8 cellular contexts compared by ENCODE assay signal in genomic region chr4:24584175-24584850, GRCh38. TPM values are rescaled to one million over a fixed set of nuclear protein-coding genes. Genes with fewer than 3 reads are reported as not detected.
DNase-seq lines count a peak whose midpoint lies in the region; ATAC-seq and TF ChIP-seq lines count a peak whose summit lies in the region.

Gene DHX15, minus strand, starts transcription at chr4:24584554. Its CDS starts 161 bp downstream, at chr4:24584393.

- no peak for TF ChIP-seq CTCF in DND-41 (IDR thresholded peaks at IDR 0.05; ENCODE audit: borderline replicate concordance, extremely low read depth, low read length, poor library complexity, severe bottlenecking)
- peak in 3 of 6 experiments; percentile 4 to 13 (median 6) for TF ChIP-seq CTCF in esophagus squamous epithelium (IDR thresholded peaks at IDR 0.05)

- WGBS in esophagus squamous epithelium, 2 donors = 1 to 2% methylated on average over 13 to 22 of the region's 54 CpGs

- H3K27ac ChIP-seq in DND-41 (ENCODE audit: low read length) (peak within 1 kb of the TSS; percentile 98), Karpas-422 (ENCODE audit: low read length) (peak within 1 kb of the TSS; percentile 82), esophagus squamous epithelium (peak within 1 kb of the TSS; percentile 99)

- H3K9ac ChIP-seq in DND-41 (ENCODE audit: low read depth, low read length) = peak within 1 kb of the TSS; percentile 100
- peak within 1 kb of the TSS; percentile 100 for H3K9ac ChIP-seq in Karpas-422 (ENCODE audit: low read length)

- peaks cover 25% of the 10 kb centered on the region for H3K4me1 Mint-ChIP-seq in activated T-helper 1 cell treated with anti-CD3 and anti-CD28 coated beads, Interleukin-12 subunit alpha, Interleukin-12 subunit beta, Interleukin-2, Interleukin-4 antibody, amounts not matched to agents 30 ng/mL and 10 ng/mL and 1 ng/mL, durations not matched to agents 14 hours and 24 hours and 36 hours (ENCODE audit: low read depth)

- H3K27ac Mint-ChIP-seq in activated T-helper 1 cell treated with anti-CD3 and anti-CD28 coated beads, Interleukin-12 subunit alpha, Interleukin-12 subunit beta, Interleukin-2, Interleukin-4 antibody, amounts not matched to agents 30 ng/mL and 10 ng/mL and 1 ng/mL, durations not matched to agents 14 hours and 24 hours and 36 hours = peak within 1 kb of the TSS; percentile 100

- peak within 1 kb of the TSS; percentile 100 for H3K4me3 Mint-ChIP-seq in activated T-helper 1 cell treated with anti-CD3 and anti-CD28 coated beads, Interleukin-12 subunit alpha, Interleukin-12 subunit beta, Interleukin-2, Interleukin-4 antibody, amounts not matched to agents 30 ng/mL and 10 ng/mL and 1 ng/mL, durations not matched to agents 14 hours and 24 hours and 36 hours

- H3K36me3 ChIP-seq in DND-41 (ENCODE audit: insufficient read depth, low read length) = peaks cover 37% of the 10 kb centered on the region
- H3K36me3 ChIP-seq in Karpas-422 (ENCODE audit: insufficient read depth, low read length) = peaks cover 24% of the 10 kb centered on the region
- peaks cover 0 to 18% (median 3%) of the 10 kb centered on the region in 3 donors for H3K36me3 ChIP-seq in esophagus squamous epithelium

- peaks cover 43% of the 10 kb centered on the region for H3K4me1 ChIP-seq in DND-41 (ENCODE audit: insufficient read depth, low read length)
- peaks cover 44% of the 10 kb centered on the region for H3K4me1 ChIP-seq in Karpas-422 (ENCODE audit: low read length)
- H3K4me1 ChIP-seq in esophagus squamous epithelium = peaks cover 10 to 46% (median 25%) of the 10 kb centered on the region in 3 donors

- H3K9me3 Mint-ChIP-seq in activated T-helper 1 cell treated with anti-CD3 and anti-CD28 coated beads, Interleukin-12 subunit alpha, Interleukin-12 subunit beta, Interleukin-2, Interleukin-4 antibody, amounts not matched to agents 30 ng/mL and 10 ng/mL and 1 ng/mL, durations not matched to agents 14 hours and 24 hours and 36 hours = no peaks in the 10 kb centered on the region

- H4K20me1 ChIP-seq in DND-41 (ENCODE audit: insufficient read depth, low read length) (peaks cover 38% of the 10 kb centered on the region), Karpas-422 (ENCODE audit: insufficient read depth, low read depth, low read length) (peaks cover 36% of the 10 kb centered on the region)

- peaks cover 2% of the 10 kb centered on the region for H3K27me3 Mint-ChIP-seq in activated T-helper 1 cell treated with anti-CD3 and anti-CD28 coated beads, Interleukin-12 subunit alpha, Interleukin-12 subunit beta, Interleukin-2, Interleukin-4 antibody, amounts not matched to agents 30 ng/mL and 10 ng/mL and 1 ng/mL, durations not matched to agents 14 hours and 24 hours and 36 hours (ENCODE audit: insufficient read depth)

- H3K4me3 ChIP-seq in DND-41 (ENCODE audit: low read depth in 1 of 2, low read length in 2 of 2) (peak within 1 kb of the TSS; percentile 86 to 93), Karpas-422 (ENCODE audit: low read length) (peak within 1 kb of the TSS; percentile 97), esophagus squamous epithelium (peak within 1 kb of the TSS; percentile 88 to 100 (median 98))

- peak within 1 kb of the TSS; percentile 74 for H3K4me2 ChIP-seq in DND-41 (ENCODE audit: insufficient read depth, low read length)
- H3K4me2 ChIP-seq in Karpas-422 (ENCODE audit: low read depth, low read length, poor library complexity, severe bottlenecking) = peak within 1 kb of the TSS; percentile 89

- H3K27me3 ChIP-seq in DND-41 (ENCODE audit: insufficient read depth, low read length, poor library complexity) (no peaks in the 10 kb centered on the region), Karpas-422 (ENCODE audit: low read length) (0 out of 2 replicates have a peak, but pooled peaks cover 3% of the 10 kb centered on the region), esophagus squamous epithelium (no peaks in the 10 kb centered on the region)

- H2AFZ ChIP-seq in DND-41 (ENCODE audit: low read depth, low read length) (peak within 1 kb of the TSS; percentile 88), Karpas-422 (ENCODE audit: low read length) (peak within 1 kb of the TSS; percentile 94)

- intact Hi-C loops in activated T-helper 1 cell treated with anti-CD3 and anti-CD28 coated beads, Interleukin-12 subunit alpha, Interleukin-12 subunit beta, Interleukin-2, Interleukin-4 antibody, amounts not matched to agents 30 ng/mL and 10 ng/mL and 1 ng/mL, durations not matched to agents 14 hours and 24 hours and 36 hours (cut with micrococcal nuclease) = loop anchor here (1.0 to 10.0 kb wide), 6 partner anchors 47 to 1330 kb away; partner anchors contain the start of genes SEPSECS and SMIM20
- intact Hi-C loops in esophagus squamous epithelium (cut with DNase I) = no loop called here

- H3K36me3 Mint-ChIP-seq in activated T-helper 1 cell treated with anti-CD3 and anti-CD28 coated beads, Interleukin-12 subunit alpha, Interleukin-12 subunit beta, Interleukin-2, Interleukin-4 antibody, amounts not matched to agents 30 ng/mL and 10 ng/mL and 1 ng/mL, durations not matched to agents 14 hours and 24 hours and 36 hours (ENCODE audit: low read depth) = peaks cover 29% of the 10 kb centered on the region

- peaks cover 58% of the 10 kb centered on the region for H3K79me2 ChIP-seq in DND-41 (ENCODE audit: insufficient read depth, low read length)
- H3K79me2 ChIP-seq in Karpas-422 (ENCODE audit: low read length) = peaks cover 50% of the 10 kb centered on the region

- TF ChIP-seq POLR2A in esophagus squamous epithelium (IDR thresholded peaks at IDR 0.05) = peak in 2 of 4 donors; percentile 69 to 84

- H3K9me3 ChIP-seq in DND-41 (ENCODE audit: insufficient read depth, low read length, severe bottlenecking) (no peaks in the 10 kb centered on the region), Karpas-422 (ENCODE audit: low read length) (no peaks in the 10 kb centered on the region; the same call in 1 of the 2 replicates), esophagus squamous epithelium (no peaks in the 10 kb centered on the region)

- H3K9me2 ChIP-seq in Karpas-422 (replicated peaks; ENCODE audit: insufficient read depth, low read length) = no peaks in the 10 kb centered on the region

- ATAC-seq in DND-41 (ENCODE audit: insufficient read depth, low read depth) (peak; percentile 91), GM21825 (IDR thresholded peaks at IDR 0.05; ENCODE audit: unreplicated experiment) (peak; percentile 88)

- peak; percentile 95 for DNase-seq in DND-41
- DNase-seq in Karpas-422 = peak; percentile 97
- peak; percentile 97 for DNase-seq in RKO (ENCODE audit: low spot score)
- DNase-seq in activated T-helper 1 cell treated with anti-CD3 and anti-CD28 coated beads, Interleukin-12 subunit alpha, Interleukin-12 subunit beta, Interleukin-2, Interleukin-4 antibody, amounts not matched to agents 30 ng/mL and 10 ng/mL and 1 ng/mL, durations not matched to agents 14 hours and 24 hours and 36 hours (ENCODE audit: low spot score) = peak; percentile 90
- DNase-seq in esophagus squamous epithelium (lab: John Stamatoyannopoulos, UW) = peak; percentile 73
- DNase-seq in myocyte (ENCODE audit: low read depth) = peak; percentile 97
- DNase-seq in stimulated activated CD8-positive, alpha-beta memory T cell treated with anti-CD3 and anti-CD28 coated beads, Interleukin-7, amount 100 ng/mL, for 48 hours (ENCODE audit: extremely low read depth in 1 of 2, low read depth in 1 of 2) = peak; percentile 85 to 86

RNA-seq across cellular contexts. Expression of gene DHX15, which starts in this region (rescaled TPM):
- total RNA-seq in Karpas-422 (2014; rRNA removed; shearing (Covaris generic); ENCODE audit: low replicate concordance) = 109 and 189 TPM in 2 replicates
- 246 and 260 TPM in 2 replicates for total RNA-seq in activated T-helper 1 cell treated with anti-CD3 and anti-CD28 coated beads, Interleukin-12 subunit alpha, Interleukin-12 subunit beta, Interleukin-2, Interleukin-4 antibody, amounts not matched to agents 30 ng/mL and 10 ng/mL and 1 ng/mL, durations not matched to agents 14 hours and 24 hours and 36 hours
- total RNA-seq in esophagus squamous epithelium (100 to 1,000 TPM in 2 of 4 donors, 10 to 100 TPM in 2; 74.1 to 160 (median 119) TPM), myocyte (100 and 104 TPM in 2 replicates)
- 45.2 TPM for polyA plus RNA-seq in myocyte (2012)

Comparison
In these comparisons a context has a peak if more than half of its experiments do, and no peak if none do; other contexts are left out.
1. Peak in every context shown above with its lines: DNase-seq, ATAC-seq, H3K4me3 ChIP-seq and H3K27ac ChIP-seq.